Comparison of ENCODE assay signal across 8 cellular contexts in the genomic region with DNA sequence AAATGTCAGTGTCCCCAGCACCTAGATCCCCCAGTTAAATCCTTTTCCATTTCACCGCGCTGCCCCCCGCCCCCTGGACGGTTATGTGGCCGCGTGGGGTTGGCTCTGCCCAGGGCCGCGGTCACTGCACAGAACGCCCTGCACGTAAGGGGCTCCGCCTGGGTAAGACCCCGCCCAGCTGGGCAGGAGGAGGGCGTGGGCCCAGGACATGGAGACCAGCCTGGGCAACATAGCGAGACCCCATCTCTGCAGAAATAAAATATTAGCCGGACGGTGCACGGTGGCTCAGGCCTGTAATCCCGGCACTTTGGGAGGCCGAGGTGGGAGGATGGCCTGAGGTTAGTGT. TPM values are rescaled to one million over a fixed set of nuclear protein-coding genes. Genes with fewer than 3 reads are reported as not detected.
DNase-seq lines count a peak whose midpoint lies in the region; ATAC-seq and TF ChIP-seq lines count a peak whose summit lies in the region.

No MANE protein-coding gene starts in this region.

- H3K27me3 Mint-ChIP-seq in CD4-positive, alpha-beta T cell = no peaks in the 10 kb centered on the region
- no peaks in the 10 kb centered on the region for H3K27me3 Mint-ChIP-seq in T-helper 17 cell

- peak overlapping the region; percentile 86 for H3K27ac Mint-ChIP-seq in CD4-positive, alpha-beta T cell
- H3K27ac Mint-ChIP-seq in T-helper 17 cell = peak overlapping the region; percentile 84

- peaks cover 31% of the 10 kb centered on the region for H3K79me2 ChIP-seq in fibroblast of lung (ENCODE audit: control insufficient read depth, insufficient read depth, low read length)

- H3K36me3 Mint-ChIP-seq in CD4-positive, alpha-beta T cell (ENCODE audit: low read depth) = peaks cover 27% of the 10 kb centered on the region
- H3K36me3 Mint-ChIP-seq in T-helper 17 cell (ENCODE audit: low read depth) = no peaks in the 10 kb centered on the region

- peak overlapping the region; percentile 99 for H3K4me2 ChIP-seq in fibroblast of lung (ENCODE audit: extremely low read depth, insufficient read depth, low read length)

- H3K36me3 ChIP-seq in fibroblast of lung (ENCODE audit: control insufficient read depth, insufficient read depth, low read length) = peaks cover 6% of the 10 kb centered on the region
- H3K36me3 ChIP-seq in neutrophil = peaks cover 24% of the 10 kb centered on the region

- peaks cover 29% of the 10 kb centered on the region for H3K4me1 Mint-ChIP-seq in CD4-positive, alpha-beta T cell (ENCODE audit: low read depth)
- peaks cover 14% of the 10 kb centered on the region for H3K4me1 Mint-ChIP-seq in T-helper 17 cell

- TF ChIP-seq CTCF in CD4-positive, alpha-beta T cell (IDR thresholded peaks at IDR 0.05) = no peak
- no peak for TF ChIP-seq CTCF in fibroblast of lung (conservative IDR thresholded peaks at IDR 0.05 in 1 of 2, IDR thresholded peaks at IDR 0.05 in 1 of 2; ENCODE audit: low read depth in 1 of 2, low read length in 2 of 2)
- TF ChIP-seq CTCF in neutrophil (IDR thresholded peaks at IDR 0.05) = no peak

- H3K4me3 ChIP-seq in fibroblast of lung (replicated peaks in 1 of 4; ENCODE audit: control extremely low read depth in 1 of 4, insufficient read depth in 1 of 4, low read depth in 3 of 4, low read length in 4 of 4) (peak overlapping the region; percentile 77 to 97 (median 86)), neutrophil (ENCODE audit: low read depth in 1 of 2, low read length in 1 of 2) (peak overlapping the region; percentile 72 to 90)

- POLR2A ChIA-PET in CD4-positive, alpha-beta T cell (lab: Charles Lee) = interaction anchor here (0.6 to 1.9 kb wide), 11 partner anchors 9 to 1369 kb away, joined by 3 to 33 read pairs (median 3); partner anchors contain the start of gene COX19

- no peaks in the 10 kb centered on the region for H4K20me1 ChIP-seq in fibroblast of lung (ENCODE audit: control insufficient read depth, extremely low read depth, insufficient read depth, low read length)

- H3K27me3 ChIP-seq in CD4-positive, alpha-beta T cell (ENCODE audit: control insufficient read depth, insufficient read depth, low read length) = no peaks in the 10 kb centered on the region
- H3K27me3 ChIP-seq in fibroblast of lung (ENCODE audit: control insufficient read depth, insufficient read depth, low read length) (no peaks in the 10 kb centered on the region), neutrophil (no peaks in the 10 kb centered on the region)

- CTCF ChIA-PET in CD4-positive, alpha-beta T cell (lab: Charles Lee) = interaction anchor here (0.7 to 1.8 kb wide), 4 partner anchors 9 to 95 kb away, joined by 3 to 7 read pairs (median 4); a partner anchor contains a TSS

- H2AFZ ChIP-seq in fibroblast of lung (ENCODE audit: low read length) = no peak overlapping the region

- peak overlapping the region; percentile 88 for H3K27ac ChIP-seq in CD4-positive, alpha-beta T cell (ENCODE audit: low read depth, low read length)
- H3K27ac ChIP-seq in fibroblast of lung (ENCODE audit: insufficient read depth, low read length) = peak overlapping the region; percentile 96
- H3K27ac ChIP-seq in neutrophil = peak overlapping the region; percentile 93

- H3K4me1 ChIP-seq in fibroblast of lung (ENCODE audit: control insufficient read depth, extremely low read depth, insufficient read depth, low read length) (peaks cover 15% of the 10 kb centered on the region), neutrophil (ENCODE audit: control insufficient read depth in 1 of 2, insufficient read depth in 1 of 2, low read depth in 1 of 2, low read length in 1 of 2) (peaks cover 33 to 35% of the 10 kb centered on the region in 2 experiments)

- no peaks in the 10 kb centered on the region for H3K9me3 Mint-ChIP-seq in CD4-positive, alpha-beta T cell

- peak overlapping the region; percentile 99 for H3K9ac ChIP-seq in fibroblast of lung (ENCODE audit: insufficient read depth, low read length)

- intact Hi-C loops in CD4-positive, alpha-beta T cell (cut with DNase I, micrococcal nuclease) = loop anchor here (1.0 to 2.0 kb wide), 4 partner anchors 9 to 186 kb away; partner anchors contain the start of gene COX19 (in 1 of the 2)

- H3K4me3 Mint-ChIP-seq in CD4-positive, alpha-beta T cell = peak overlapping the region; percentile 92
- peak overlapping the region; percentile 85 for H3K4me3 Mint-ChIP-seq in T-helper 17 cell

- no peak for DNase-seq in CD4-positive, alpha-beta T cell
- DNase-seq in T-helper 17 cell (no peak), fibroblast of lung (ENCODE audit: low read depth in 2 of 2) (no peak), globus pallidus (ENCODE audit: low spot score) (no peak)

- H3K9me3 ChIP-seq in CD4-positive, alpha-beta T cell (ENCODE audit: control insufficient read depth, low read length) = no peaks in the 10 kb centered on the region
- H3K9me3 ChIP-seq in T-helper 17 cell (ENCODE audit: control insufficient read depth, low read length, poor library complexity, severe bottlenecking) (no peaks in the 10 kb centered on the region), fibroblast of lung (ENCODE audit: control insufficient read depth, insufficient read depth, low read depth, low read length) (no peaks in the 10 kb centered on the region), neutrophil (no peaks in the 10 kb centered on the region)

- no peak for ATAC-seq in CD4-positive, alpha-beta T cell (ENCODE audit: poor library complexity)
- peak; percentile 13 for ATAC-seq in GM21360 (IDR thresholded peaks at IDR 0.05; ENCODE audit: unreplicated experiment)
- ATAC-seq in T-helper 17 cell = no peak
- ATAC-seq in HG03457 (IDR thresholded peaks at IDR 0.05; ENCODE audit: unreplicated experiment) = no peak
- no peak for ATAC-seq in HG02852 (IDR thresholded peaks at IDR 0.05; ENCODE audit: unreplicated experiment)

RNA-seq across cellular contexts. Expression of gene ZFAND2A, which starts 0.6 kb away (rescaled TPM):
- 10 to 100 TPM; 92.3 to 92.5 TPM for total RNA-seq in CD4-positive, alpha-beta T cell
- 10 to 100 TPM; 73.6 to 87.8 TPM for total RNA-seq in T-helper 17 cell
- 18.7 and 20.5 TPM in 2 replicates for total RNA-seq in fibroblast of lung
- 22.0 and 35.1 TPM in 2 replicates for polyA plus RNA-seq in fibroblast of lung
- polyA plus RNA-seq in fibroblast of lung (2012) = 18.8 and 27.3 TPM in 2 replicates
- 4.3 and 16.2 TPM in 2 replicates for polyA minus RNA-seq in fibroblast of lung (ENCODE audit: low replicate concordance)
